19 cellular contexts compared by ENCODE assay signal in genomic region chr20:40305303-40305702, GRCh38.
"Had no signal": no experiment of that assay in that cellular context is flagged by ENCODE, and none has a peak within 500 bp of the region (broad histone marks: within the 10 kb centered on the region; RNA-seq: fewer than 3 reads in every experiment).

No MANE protein-coding gene starts in this region.

- H3K27ac Mint-ChIP-seq: immature natural killer cell; natural killer cell treated with Interleukin-12 subunit alpha and Interleukin-12 subunit beta and Interleukin-15 and Interleukin-18, amount 100 ng/mL, for 72 hours; stimulated activated effector memory CD8-positive, alpha-beta T cell treated with anti-CD3 and anti-CD28 coated beads, Interleukin-12 subunit alpha, Interleukin-12 subunit beta, amount 100 ng/mL, for 72 hours; stimulated activated naive CD8-positive, alpha-beta T cell treated with anti-CD3 and anti-CD28 coated beads, Interleukin-15, Interleukin-2, amounts not matched to agents 100 ng/mL and 50 ng/mL, for 24 hours had no signal

- H3K9me3 ChIP-seq: colonic mucosa, left lung, prostate gland, testis, tibial nerve, upper lobe of right lung, vagina had no signal

- H3K36me3 ChIP-seq: colonic mucosa, left lung, prostate gland, tibial nerve, upper lobe of right lung, vagina had no signal

- H3K27me3 Mint-ChIP-seq: stimulated activated naive CD8-positive, alpha-beta T cell treated with anti-CD3 and anti-CD28 coated beads, Interleukin-15, Interleukin-2, amounts not matched to agents 100 ng/mL and 50 ng/mL, for 24 hours had no signal

- H3K27me3 ChIP-seq: colonic mucosa, left lung, testis, tibial nerve, upper lobe of right lung had no signal

- H3K9me3 Mint-ChIP-seq: natural killer cell treated with Interleukin-12 subunit alpha and Interleukin-12 subunit beta and Interleukin-15 and Interleukin-18, amount 100 ng/mL, for 72 hours; stimulated activated effector memory CD8-positive, alpha-beta T cell treated with anti-CD3 and anti-CD28 coated beads, Interleukin-12 subunit alpha, Interleukin-12 subunit beta, amount 100 ng/mL, for 72 hours; stimulated activated naive CD8-positive, alpha-beta T cell treated with anti-CD3 and anti-CD28 coated beads, Interleukin-15, Interleukin-2, amounts not matched to agents 100 ng/mL and 50 ng/mL, for 24 hours had no signal

- H3K27ac ChIP-seq: colonic mucosa, left lung, parathyroid adenoma, prostate gland, testis, tibial nerve, upper lobe of right lung, vagina had no signal

- H3K36me3 Mint-ChIP-seq: immature natural killer cell; natural killer cell treated with Interleukin-12 subunit alpha and Interleukin-12 subunit beta and Interleukin-15 and Interleukin-18, amount 100 ng/mL, for 72 hours; stimulated activated effector memory CD8-positive, alpha-beta T cell treated with anti-CD3 and anti-CD28 coated beads, Interleukin-12 subunit alpha, Interleukin-12 subunit beta, amount 100 ng/mL, for 72 hours had no signal

- H3K4me3 ChIP-seq: colonic mucosa, left lung, lung, prostate gland, testis, tibial nerve, upper lobe of right lung, vagina had no signal

- H3K4me1 Mint-ChIP-seq: immature natural killer cell; stimulated activated effector memory CD8-positive, alpha-beta T cell treated with anti-CD3 and anti-CD28 coated beads, Interleukin-12 subunit alpha, Interleukin-12 subunit beta, amount 100 ng/mL, for 72 hours had no signal

- H3K4me3 Mint-ChIP-seq: immature natural killer cell; natural killer cell treated with Interleukin-12 subunit alpha and Interleukin-12 subunit beta and Interleukin-15 and Interleukin-18, amount 100 ng/mL, for 72 hours; stimulated activated effector memory CD8-positive, alpha-beta T cell treated with anti-CD3 and anti-CD28 coated beads, Interleukin-12 subunit alpha, Interleukin-12 subunit beta, amount 100 ng/mL, for 72 hours; stimulated activated naive CD8-positive, alpha-beta T cell treated with anti-CD3 and anti-CD28 coated beads, Interleukin-15, Interleukin-2, amounts not matched to agents 100 ng/mL and 50 ng/mL, for 24 hours had no signal

- DNase-seq: colonic mucosa; effector CD4-positive, alpha-beta T cell; glutamatergic neuron; immature natural killer cell; left lung; occipital lobe; retina; stimulated activated CD4-positive, alpha-beta T cell treated with anti-CD3 and anti-CD28 coated beads, Interleukin-4, amount 100 ng/mL, for 1 hour; stimulated activated CD8-positive, alpha-beta memory T cell treated with anti-CD3 and anti-CD28 coated beads, Interleukin-4, amount 100 ng/mL, for 48 hours; testis; upper lobe of right lung had no signal

- ATAC-seq: left lung; natural killer cell treated with Interleukin-12 subunit alpha and Interleukin-12 subunit beta and Interleukin-15 and Interleukin-18, amount 100 ng/mL, for 72 hours; stimulated activated effector memory CD8-positive, alpha-beta T cell treated with anti-CD3 and anti-CD28 coated beads, Interleukin-12 subunit alpha, Interleukin-12 subunit beta, amount 100 ng/mL, for 72 hours; upper lobe of right lung had no signal

- H3K9ac ChIP-seq: parathyroid adenoma had no signal

- H3K4me1 ChIP-seq: colonic mucosa, left lung, parathyroid adenoma, prostate gland, testis, tibial nerve, upper lobe of right lung, vagina had no signal
